Comparison of ENCODE assay signal across 8 cellular contexts in the genomic region with DNA sequence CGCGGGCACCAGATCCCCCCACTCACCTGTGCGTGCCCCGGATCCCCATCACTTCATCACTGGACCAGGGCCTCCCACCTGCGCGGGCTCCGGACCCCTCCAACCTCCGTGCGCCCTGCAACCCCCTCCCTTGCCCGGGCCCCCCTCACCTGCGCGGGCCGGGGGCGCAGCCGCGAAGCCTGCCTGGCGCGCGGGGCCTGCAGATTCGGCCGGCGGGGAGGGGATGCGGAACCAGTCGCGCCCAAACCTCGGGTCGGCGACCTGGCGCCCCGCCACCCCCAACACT. TPM values are rescaled to one million over a fixed set of nuclear protein-coding genes. Genes with fewer than 3 reads are reported as not detected.
DNase-seq lines count a peak whose midpoint lies in the region; ATAC-seq and TF ChIP-seq lines count a peak whose summit lies in the region.

No MANE protein-coding gene starts in this region.

- 0 to 1% (median 1%) methylated on average over 13 to 30 of the region's 30 CpGs for WGBS in psoas muscle, 3 donors

- H3K36me3 ChIP-seq in RWPE2 (ENCODE audit: low read depth) (peaks cover 10% of the 10 kb centered on the region), psoas muscle (ENCODE audit: insufficient read depth in 1 of 2, low read depth in 1 of 2) (peaks cover 0 to 7% of the 10 kb centered on the region in 2 donors)

- H3K4me1 ChIP-seq in RWPE2 (ENCODE audit: insufficient read depth, poor library complexity, severe bottlenecking) (peaks cover 4% of the 10 kb centered on the region), psoas muscle (peaks cover 18% of the 10 kb centered on the region)

- no peak for TF ChIP-seq CTCF in RWPE2 (IDR thresholded peaks at IDR 0.05; ENCODE audit: poor library complexity, severe bottlenecking)
- TF ChIP-seq CTCF in fibroblast of the aortic adventitia (IDR thresholded peaks at IDR 0.05; ENCODE audit: insufficient read depth, low read length) = no peak
- TF ChIP-seq CTCF in psoas muscle (IDR thresholded peaks at IDR 0.05) = no peak

- H3K9me3 ChIP-seq in RWPE2 (ENCODE audit: severe bottlenecking) (peaks cover 3% of the 10 kb centered on the region), psoas muscle (no peaks in the 10 kb centered on the region)

- no peak overlapping the region for H3K27ac ChIP-seq in RWPE2 (ENCODE audit: poor library complexity, severe bottlenecking)
- H3K27ac ChIP-seq in psoas muscle = no peak overlapping the region

- peak; percentile 30 for ATAC-seq in GM18517 (IDR thresholded peaks at IDR 0.05; ENCODE audit: unreplicated experiment)
- no peak for ATAC-seq in RWPE2 (ENCODE audit: low read depth)
- ATAC-seq in psoas muscle = peak in 2 of 4 donors; percentile 4 to 5

- H3K4me3 ChIP-seq in RWPE2 (ENCODE audit: severe bottlenecking) (peak overlapping the region; percentile 97), fibroblast of the aortic adventitia (ENCODE audit: low read depth, low read length) (peak overlapping the region; percentile 78), psoas muscle (peak overlapping the region; percentile 84)

- DNase-seq in RWPE2 (ENCODE audit: low spot score) (no peak), fibroblast of the aortic adventitia (ENCODE audit: low read depth) (no peak), psoas muscle (no peak), NCI-H526 treated with DMSO at 0.1 percent for 48 hours (lab: John Stamatoyannopoulos, UW) (no peak), posterior vena cava (ENCODE audit: low spot score) (no peak), HuH-7 (ENCODE audit: low spot score) (no peak), NCI-H2107 (lab: John Stamatoyannopoulos, UW) (no peak)

- intact Hi-C loops in psoas muscle (cut with DNase I) (no loop called here), posterior vena cava (cut with DNase I) (no loop called here)

- H3K27me3 ChIP-seq in RWPE2 (ENCODE audit: insufficient read depth, poor library complexity, severe bottlenecking) (no peaks in the 10 kb centered on the region), psoas muscle (ENCODE audit: insufficient read depth in 3 of 3, low read length in 2 of 3) (no peaks in the 10 kb centered on the region)

RNA-seq across cellular contexts. Expression of a gene that starts 0.2 kb away (rescaled TPM):
- total RNA-seq in fibroblast of the aortic adventitia (ENCODE audit: low replicate concordance) (9.6 and 30.1 TPM in 2 replicates), psoas muscle (1 to 10 TPM; 3.7 to 8.6 (median 6.0) TPM), posterior vena cava (1 to 10 TPM; 2.9 to 5.0 TPM)
- 1 to 10 TPM; 4.6 to 5.7 (median 4.9) TPM for polyA plus RNA-seq in psoas muscle

RNA-seq across cellular contexts. Expression of a gene that starts 16.3 kb away (rescaled TPM):
- total RNA-seq in fibroblast of the aortic adventitia (ENCODE audit: low replicate concordance) (3.4 and 13.3 TPM in 2 replicates), psoas muscle (10 to 100 TPM; 10.9 to 22.1 (median 11.8) TPM), posterior vena cava (10 to 100 TPM; 17.4 to 18.4 TPM)
- polyA plus RNA-seq in psoas muscle = 10 to 100 TPM; 11.2 to 14.3 (median 13.6) TPM

RNA-seq across cellular contexts. Expression of a gene that starts 16.6 kb away (rescaled TPM):
- 27.4 and 66.6 TPM in 2 replicates for total RNA-seq in fibroblast of the aortic adventitia (ENCODE audit: low replicate concordance)
- 10 to 100 TPM; 45.6 to 58.5 (median 55.0) TPM for total RNA-seq in psoas muscle
- 10 to 100 TPM; 42.4 to 63.8 (median 54.9) TPM for polyA plus RNA-seq in psoas muscle
- 10 to 100 TPM; 27.8 to 33.7 TPM for total RNA-seq in posterior vena cava

RNA-seq across cellular contexts. Expression of a gene that starts 56.5 kb away (rescaled TPM):
- total RNA-seq in fibroblast of the aortic adventitia (ENCODE audit: low replicate concordance) = 0.16 and 0.18 TPM in 2 replicates
- total RNA-seq in psoas muscle = 1 to 10 TPM; 1.0 to 1.8 (median 1.4) TPM
- under 1 TPM; 0.21 to 0.53 (median 0.47) TPM for polyA plus RNA-seq in psoas muscle
- total RNA-seq in posterior vena cava = 1 to 10 TPM; 3.3 to 4.6 TPM

RNA-seq across cellular contexts. Expression of a gene that starts 57.3 kb away (rescaled TPM):
- total RNA-seq in fibroblast of the aortic adventitia (ENCODE audit: low replicate concordance) (not detected in 2 replicates), psoas muscle (not detected), posterior vena cava (not detected)
- polyA plus RNA-seq in psoas muscle = not detected
